ENCODE assay signal across 24 cellular contexts in genomic region chr2:16746329-16746728, GRCh38.
DNase-seq lines count a peak whose midpoint lies in the region; ATAC-seq, FAIRE-seq and TF ChIP-seq lines count a peak whose summit lies in the region.
"Had no signal": no experiment of that assay in that cellular context is flagged by ENCODE, and none has a peak within 500 bp of the region (broad histone marks: within the 10 kb centered on the region; RNA-seq: fewer than 3 reads in every experiment).

No MANE protein-coding gene starts in this region.

- no peak for ATAC-seq in activated CD4-positive, alpha-beta T cell treated with anti-CD3 and anti-CD28 coated beads for 36 hours
- ATAC-seq: A549; CD8-positive, alpha-beta T cell had no signal

- H3K9me3 Mint-ChIP-seq in activated CD4-positive, alpha-beta T cell treated with anti-CD3 and anti-CD28 coated beads for 36 hours (ENCODE audit: low read depth) = no peaks in the 10 kb centered on the region
- H3K9me3 Mint-ChIP-seq in activated CD4-positive, alpha-beta T cell treated with anti-CD3 and anti-CD28 coated beads, Interleukin-2, amount 10 ng/mL, durations not matched to agents 7 days and 5 days = no peaks in the 10 kb centered on the region
- no peaks in the 10 kb centered on the region for H3K9me3 Mint-ChIP-seq in activated T-cell treated with anti-CD3 and anti-CD28 coated beads, Interleukin-2, amount 50 U/mL, for 24 hours
- H3K9me3 Mint-ChIP-seq in activated T-helper 2 cell treated with anti-CD3 and anti-CD28 coated beads, Interferon-gamma antibody, Interleukin-2, Interleukin-4, amounts not matched to agents 10 μg/mL and 5 μg/mL and 100 μg/mL, durations not matched to agents 14 hours and 24 hours and 36 hours = peaks cover 3% of the 10 kb centered on the region
- H3K9me3 Mint-ChIP-seq: CD4-positive, alpha-beta T cell; CD8-positive, alpha-beta T cell had no signal

- POLR2A ChIA-PET in activated CD4-positive, alpha-beta T cell treated with anti-CD3 and anti-CD28 coated beads for 36 hours (lab: Charles Lee) = no interaction called here
- POLR2A ChIA-PET in activated CD4-positive, alpha-beta T cell treated with anti-CD3 and anti-CD28 coated beads, Interleukin-2, amount 10 ng/mL, durations not matched to agents 7 days and 5 days (lab: Charles Lee) = no interaction called here

- H3K4me1 Mint-ChIP-seq in activated CD4-positive, alpha-beta T cell treated with anti-CD3 and anti-CD28 coated beads for 36 hours = peaks cover 33% of the 10 kb centered on the region
- H3K4me1 Mint-ChIP-seq in activated CD4-positive, alpha-beta T cell treated with anti-CD3 and anti-CD28 coated beads, Interleukin-2, amount 10 ng/mL, durations not matched to agents 7 days and 5 days = peaks cover 10% of the 10 kb centered on the region
- peaks cover 34% of the 10 kb centered on the region for H3K4me1 Mint-ChIP-seq in activated T-cell treated with anti-CD3 and anti-CD28 coated beads, Interleukin-2, amount 50 U/mL, for 24 hours (ENCODE audit: low read depth)
- peaks cover 31% of the 10 kb centered on the region for H3K4me1 Mint-ChIP-seq in activated T-helper 2 cell treated with anti-CD3 and anti-CD28 coated beads, Interferon-gamma antibody, Interleukin-2, Interleukin-4, amounts not matched to agents 10 μg/mL and 5 μg/mL and 100 μg/mL, durations not matched to agents 14 hours and 24 hours and 36 hours (ENCODE audit: low read depth)

- no peaks in the 10 kb centered on the region for H3K36me3 ChIP-seq in kidney (ENCODE audit: control insufficient read depth in 1 of 2, insufficient read depth in 2 of 2, low read length in 2 of 2)
- H3K36me3 ChIP-seq: BLaER1 treated with 17β-estradiol and CSF1 and Interleukin-3, amounts not matched to agents 10 nM and 100 nM had no signal

- peaks cover 10% of the 10 kb centered on the region for H3K27me3 Mint-ChIP-seq in activated CD4-positive, alpha-beta T cell treated with anti-CD3 and anti-CD28 coated beads for 36 hours
- no peaks in the 10 kb centered on the region for H3K27me3 Mint-ChIP-seq in activated CD4-positive, alpha-beta T cell treated with anti-CD3 and anti-CD28 coated beads, Interleukin-2, amount 10 ng/mL, durations not matched to agents 7 days and 5 days
- peaks cover 14% of the 10 kb centered on the region for H3K27me3 Mint-ChIP-seq in activated T-cell treated with anti-CD3 and anti-CD28 coated beads, Interleukin-2, amount 50 U/mL, for 24 hours
- H3K27me3 Mint-ChIP-seq in activated T-helper 2 cell treated with anti-CD3 and anti-CD28 coated beads, Interferon-gamma antibody, Interleukin-2, Interleukin-4, amounts not matched to agents 10 μg/mL and 5 μg/mL and 100 μg/mL, durations not matched to agents 14 hours and 24 hours and 36 hours (ENCODE audit: low read depth) = peaks cover 1% of the 10 kb centered on the region
- H3K27me3 Mint-ChIP-seq: B cell had no signal

- no peak overlapping the region for H3K4me3 ChIP-seq in coronary artery
- no peak overlapping the region for H3K4me3 ChIP-seq in kidney (ENCODE audit: low read length in 2 of 2)
- H3K4me3 ChIP-seq: A549; BLaER1 treated with 17β-estradiol and CSF1 and Interleukin-3, amounts not matched to agents 10 nM and 100 nM had no signal

- H3K9me3 ChIP-seq in kidney (ENCODE audit: control insufficient read depth in 1 of 2, low read length in 2 of 2) = no peaks in the 10 kb centered on the region
- H3K9me3 ChIP-seq: A549, Caco-2 had no signal

- peak overlapping the region; percentile 76 for H3K27ac Mint-ChIP-seq in activated CD4-positive, alpha-beta T cell treated with anti-CD3 and anti-CD28 coated beads for 36 hours
- no peak overlapping the region for H3K27ac Mint-ChIP-seq in activated CD4-positive, alpha-beta T cell treated with anti-CD3 and anti-CD28 coated beads, Interleukin-2, amount 10 ng/mL, durations not matched to agents 7 days and 5 days
- H3K27ac Mint-ChIP-seq in activated T-cell treated with anti-CD3 and anti-CD28 coated beads, Interleukin-2, amount 50 U/mL, for 24 hours = peak overlapping the region; percentile 89
- peak overlapping the region; percentile 44 for H3K27ac Mint-ChIP-seq in activated T-helper 2 cell treated with anti-CD3 and anti-CD28 coated beads, Interferon-gamma antibody, Interleukin-2, Interleukin-4, amounts not matched to agents 10 μg/mL and 5 μg/mL and 100 μg/mL, durations not matched to agents 14 hours and 24 hours and 36 hours
- H3K27ac Mint-ChIP-seq: B cell; CD4-positive, alpha-beta T cell; CD8-positive, alpha-beta T cell had no signal

- H3K27ac ChIP-seq in coronary artery = no peak overlapping the region
- H3K27ac ChIP-seq in kidney (ENCODE audit: low read depth in 2 of 2, low read length in 2 of 2) = no peak overlapping the region
- H3K27ac ChIP-seq: 22Rv1; A549; BLaER1 treated with 17β-estradiol and CSF1 and Interleukin-3, amounts not matched to agents 10 nM and 100 nM; C4-2B had no signal

- H3K4me1 ChIP-seq in kidney (ENCODE audit: control insufficient read depth in 1 of 2, insufficient read depth in 1 of 2, low read depth in 1 of 2, low read length in 2 of 2) = no peaks in the 10 kb centered on the region
- H3K4me1 ChIP-seq: A549, Caco-2 had no signal

- no peak for FAIRE-seq in kidney (lab: Jason Lieb, UNC)
- FAIRE-seq: A549, D721Med, G401.6, GM12891, GM19239 had no signal

- no peaks in the 10 kb centered on the region for H3K36me3 Mint-ChIP-seq in activated CD4-positive, alpha-beta T cell treated with anti-CD3 and anti-CD28 coated beads for 36 hours (ENCODE audit: low read depth)
- no peaks in the 10 kb centered on the region for H3K36me3 Mint-ChIP-seq in activated CD4-positive, alpha-beta T cell treated with anti-CD3 and anti-CD28 coated beads, Interleukin-2, amount 10 ng/mL, durations not matched to agents 7 days and 5 days (ENCODE audit: low read depth)
- H3K36me3 Mint-ChIP-seq in activated T-cell treated with anti-CD3 and anti-CD28 coated beads, Interleukin-2, amount 50 U/mL, for 24 hours (ENCODE audit: low read depth) = no peaks in the 10 kb centered on the region
- no peaks in the 10 kb centered on the region for H3K36me3 Mint-ChIP-seq in activated T-helper 2 cell treated with anti-CD3 and anti-CD28 coated beads, Interferon-gamma antibody, Interleukin-2, Interleukin-4, amounts not matched to agents 10 μg/mL and 5 μg/mL and 100 μg/mL, durations not matched to agents 14 hours and 24 hours and 36 hours (ENCODE audit: low read depth)
- H3K36me3 Mint-ChIP-seq: CD8-positive, alpha-beta T cell had no signal

- CTCF ChIA-PET in activated CD4-positive, alpha-beta T cell treated with anti-CD3 and anti-CD28 coated beads for 36 hours (lab: Charles Lee) = interaction anchor here (0.5 to 1.2 kb wide), 3 partner anchors 40 to 1523 kb away, joined by 3 to 4 read pairs (median 3); no protein-coding TSS in a partner anchor
- CTCF ChIA-PET in activated CD4-positive, alpha-beta T cell treated with anti-CD3 and anti-CD28 coated beads, Interleukin-2, amount 10 ng/mL, durations not matched to agents 7 days and 5 days (lab: Charles Lee) = no interaction called here

- no peak for TF ChIP-seq CTCF in coronary artery (IDR thresholded peaks at IDR 0.05)
- TF ChIP-seq CTCF in kidney (IDR thresholded peaks at IDR 0.05; ENCODE audit: borderline replicate concordance, extremely low read depth, insufficient read depth) = no peak

- H3K9ac ChIP-seq in kidney (ENCODE audit: low read length in 2 of 2) = no peak overlapping the region
- H3K9ac ChIP-seq: BLaER1 treated with 17β-estradiol and CSF1 and Interleukin-3, amounts not matched to agents 10 nM and 100 nM had no signal

- intact Hi-C loops in activated CD4-positive, alpha-beta T cell treated with anti-CD3 and anti-CD28 coated beads for 36 hours (cut with DNase I, micrococcal nuclease) = loop anchor here in 1 of 2 experiments (2.0 to 5.0 kb wide), 2 partner anchors 80 to 779 kb away; no protein-coding TSS in a partner anchor
- intact Hi-C loops in activated T-helper 2 cell treated with anti-CD3 and anti-CD28 coated beads, Interferon-gamma antibody, Interleukin-2, Interleukin-4, amounts not matched to agents 10 μg/mL and 5 μg/mL and 100 μg/mL, durations not matched to agents 14 hours and 24 hours and 36 hours (cut with micrococcal nuclease) = loop anchor here (2.0 to 5.0 kb wide), 2 partner anchors 40 to 79 kb away; partner anchors contain the start of gene CYRIA
- intact Hi-C loops in kidney (cut with DNase I) = no loop called here

- H3K4me3 Mint-ChIP-seq in activated CD4-positive, alpha-beta T cell treated with anti-CD3 and anti-CD28 coated beads for 36 hours = no peak overlapping the region
- H3K4me3 Mint-ChIP-seq in activated CD4-positive, alpha-beta T cell treated with anti-CD3 and anti-CD28 coated beads, Interleukin-2, amount 10 ng/mL, durations not matched to agents 7 days and 5 days = no peak overlapping the region
- H3K4me3 Mint-ChIP-seq in activated T-cell treated with anti-CD3 and anti-CD28 coated beads, Interleukin-2, amount 50 U/mL, for 24 hours = no peak overlapping the region
- no peak overlapping the region for H3K4me3 Mint-ChIP-seq in activated T-helper 2 cell treated with anti-CD3 and anti-CD28 coated beads, Interferon-gamma antibody, Interleukin-2, Interleukin-4, amounts not matched to agents 10 μg/mL and 5 μg/mL and 100 μg/mL, durations not matched to agents 14 hours and 24 hours and 36 hours (ENCODE audit: low read depth)
- H3K4me3 Mint-ChIP-seq: B cell; CD4-positive, alpha-beta T cell; CD8-positive, alpha-beta T cell had no signal

- DNase-seq in activated CD4-positive, alpha-beta T cell treated with anti-CD3 and anti-CD28 coated beads for 36 hours = no peak
- DNase-seq in activated CD4-positive, alpha-beta T cell treated with anti-CD3 and anti-CD28 coated beads, Interleukin-2, amount 10 ng/mL, durations not matched to agents 7 days and 5 days = no peak
- DNase-seq in activated T-cell treated with anti-CD3 and anti-CD28 coated beads, Interleukin-2, amount 50 U/mL, for 24 hours = no peak
- DNase-seq in activated T-cell treated with anti-CD3 and anti-CD28 coated beads for 4 hours = no peak
- DNase-seq in activated T-helper 2 cell treated with anti-CD3 and anti-CD28 coated beads, Interferon-gamma antibody, Interleukin-2, Interleukin-4, amounts not matched to agents 10 μg/mL and 5 μg/mL and 100 μg/mL, durations not matched to agents 14 hours and 24 hours and 36 hours (ENCODE audit: low spot score) = no peak
- DNase-seq in coronary artery (ENCODE audit: low spot score) = peak; percentile 16
- DNase-seq in HCEC 1CT = no peak
- no peak for DNase-seq in kidney
- DNase-seq: AML-193; Caco-2; Calu3; CD4-positive, alpha-beta T cell; CD8-positive, alpha-beta T cell; DMS79 treated with DMSO at 0.1 percent for 48 hours; GF-D8 had no signal
